14 cellular contexts compared by ENCODE assay signal in the genomic region with DNA sequence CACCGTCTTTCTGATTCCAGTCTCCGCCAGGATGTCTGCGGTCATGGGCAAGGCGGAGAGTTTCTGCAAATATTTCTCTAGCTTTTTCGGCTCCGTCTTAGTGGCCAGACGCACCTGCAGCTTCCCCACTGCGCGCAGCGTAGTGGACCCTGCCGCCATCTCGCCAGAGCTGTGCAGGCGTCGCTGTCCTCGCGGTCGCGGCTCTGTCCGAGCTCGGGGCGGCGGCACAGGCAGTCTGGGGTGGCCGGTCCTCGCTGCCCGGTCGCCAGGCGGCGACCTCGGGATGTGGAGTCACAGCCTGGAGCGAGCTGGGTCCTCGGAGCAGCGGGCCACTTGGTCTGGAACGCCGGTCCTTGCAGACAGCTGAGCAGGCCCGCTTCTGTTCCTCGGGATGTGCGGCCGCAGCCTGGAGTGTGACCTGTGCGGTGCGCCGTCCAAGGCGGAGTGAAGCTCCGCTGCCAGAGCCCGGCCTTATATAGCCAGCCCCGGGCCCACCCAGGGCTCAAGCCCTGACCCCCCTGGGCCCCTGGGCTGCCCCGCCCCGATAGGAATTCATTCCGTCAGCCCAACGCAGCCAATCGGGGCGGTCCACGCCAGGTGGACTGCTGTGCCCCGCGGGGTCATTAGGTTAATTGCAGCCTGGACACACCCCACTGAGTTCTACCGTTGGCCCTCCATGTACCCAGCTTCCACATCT. TPM values are rescaled to one million over a fixed set of nuclear protein-coding genes. Genes with fewer than 3 reads are reported as not detected.
DNase-seq lines count a peak whose midpoint lies in the region; ATAC-seq and TF ChIP-seq lines count a peak whose summit lies in the region.
"Not testable (repeated sequence)": the region's sequence is repeated elsewhere in the genome, so short reads cannot be mapped to it uniquely, and the experiment has no call there.
"Had no signal": no experiment of that assay in that cellular context is flagged by ENCODE, and none has a peak within 500 bp of the region (broad histone marks: within the 10 kb centered on the region; RNA-seq: fewer than 3 reads in every experiment).

No MANE protein-coding gene starts in this region.

- TF ChIP-seq CTCF in CD8-positive, alpha-beta T cell (IDR thresholded peaks at IDR 0.05); lower lobe of right lung (IDR thresholded peaks at IDR 0.05); omental fat pad (IDR thresholded peaks at IDR 0.05): not testable (repeated sequence)

- H3K4me1 Mint-ChIP-seq in CD8-positive, alpha-beta T cell (ENCODE audit: low read depth); stimulated activated naive CD8-positive, alpha-beta T cell treated with anti-CD3 and anti-CD28 coated beads, Interleukin-15, amount 100 ng/mL, for 72 hours: not testable (repeated sequence)

- H3K9me3 ChIP-seq in CD8-positive, alpha-beta T cell (ENCODE audit: low read length); right cardiac atrium (ENCODE audit: control insufficient read depth, low read length); lower lobe of right lung: not testable (repeated sequence)

- H3K36me3 ChIP-seq in CD8-positive, alpha-beta T cell (ENCODE audit: insufficient read depth, low read length); lower lobe of right lung: not testable (repeated sequence)

- POLR2A ChIA-PET in CD8-positive, alpha-beta T cell (lab: Charles Lee), result not testable (repeated sequence)

- H3K27me3 ChIP-seq in CD8-positive, alpha-beta T cell (ENCODE audit: insufficient read depth, low read length); right cardiac atrium (ENCODE audit: control insufficient read depth, insufficient read depth); lower lobe of right lung (ENCODE audit: low read depth): not testable (repeated sequence)

- H3K4me3 ChIP-seq in CD8-positive, alpha-beta T cell (ENCODE audit: low read depth, low read length); right cardiac atrium (ENCODE audit: low read length); lower lobe of right lung: not testable (repeated sequence)

- H3K36me3 Mint-ChIP-seq in CD8-positive, alpha-beta T cell; activated naive CD4-positive, alpha-beta T cell treated with anti-CD3 and anti-CD28 coated beads, Interleukin-2, amount 50 U/mL, for 72 hours: not testable (repeated sequence)

- not testable (repeated sequence) for DNase-seq in CD8-positive, alpha-beta T cell; activated naive CD4-positive, alpha-beta T cell treated with anti-CD3 and anti-CD28 coated beads, Interleukin-2, amount 50 U/mL, for 72 hours (ENCODE audit: low spot score in 2 of 2); Right ventricle myocardium inferior (ENCODE audit: missing footprints); right cardiac atrium; lower lobe of right lung; omental fat pad (ENCODE audit: low spot score); stimulated activated naive CD8-positive, alpha-beta T cell treated with anti-CD3 and anti-CD28 coated beads, Interleukin-15, amount 100 ng/mL, for 72 hours

- H3K4me1 ChIP-seq in CD8-positive, alpha-beta T cell (ENCODE audit: insufficient read depth, low read length); right cardiac atrium (ENCODE audit: control insufficient read depth, insufficient read depth, low read length); lower lobe of right lung: not testable (repeated sequence)

- H3K27ac Mint-ChIP-seq in CD8-positive, alpha-beta T cell; activated naive CD4-positive, alpha-beta T cell treated with anti-CD3 and anti-CD28 coated beads, Interleukin-2, amount 50 U/mL, for 72 hours; stimulated activated naive CD8-positive, alpha-beta T cell treated with anti-CD3 and anti-CD28 coated beads, Interleukin-15, amount 100 ng/mL, for 72 hours: not testable (repeated sequence)

- not testable (repeated sequence) for H3K9me3 Mint-ChIP-seq in CD8-positive, alpha-beta T cell; activated naive CD4-positive, alpha-beta T cell treated with anti-CD3 and anti-CD28 coated beads, Interleukin-2, amount 50 U/mL, for 72 hours; stimulated activated naive CD8-positive, alpha-beta T cell treated with anti-CD3 and anti-CD28 coated beads, Interleukin-15, amount 100 ng/mL, for 72 hours

- no CpG with 5 or more reads among the region's 55 CpGs for WGBS in right cardiac atrium

- peak; percentile 11 for ATAC-seq in CD8-positive, alpha-beta T cell
- ATAC-seq in activated naive CD4-positive, alpha-beta T cell treated with anti-CD3 and anti-CD28 coated beads, Interleukin-2, amount 50 U/mL, for 72 hours, result peak; percentile 13 to 21
- ATAC-seq in Right ventricle myocardium inferior, result peak; percentile 34
- ATAC-seq in right cardiac atrium, result peak; percentile 35 to 47
- peak; percentile 41 to 54 for ATAC-seq in lower lobe of right lung
- ATAC-seq in omental fat pad (ENCODE audit: low FRiP score), result peak; percentile 25
- ATAC-seq in stimulated activated naive CD8-positive, alpha-beta T cell treated with anti-CD3 and anti-CD28 coated beads, Interleukin-15, amount 100 ng/mL, for 72 hours, result peak; percentile 62

- intact Hi-C loops in CD8-positive, alpha-beta T cell (cut with DNase I, micrococcal nuclease); Right ventricle myocardium inferior (cut with DNase I); right cardiac atrium (cut with DNase I); lower lobe of right lung (cut with DNase I): not testable (repeated sequence)

- CTCF ChIA-PET in CD8-positive, alpha-beta T cell (lab: Charles Lee), result not testable (repeated sequence)

- not testable (repeated sequence) for H3K27me3 Mint-ChIP-seq in CD8-positive, alpha-beta T cell (ENCODE audit: low read depth); stimulated activated naive CD8-positive, alpha-beta T cell treated with anti-CD3 and anti-CD28 coated beads, Interleukin-15, amount 100 ng/mL, for 72 hours

- H3K27ac ChIP-seq in CD8-positive, alpha-beta T cell (ENCODE audit: low read depth, low read length); right cardiac atrium (ENCODE audit: low read length); lower lobe of right lung: not testable (repeated sequence)

- H3K4me3 Mint-ChIP-seq in CD8-positive, alpha-beta T cell; stimulated activated naive CD8-positive, alpha-beta T cell treated with anti-CD3 and anti-CD28 coated beads, Interleukin-15, amount 100 ng/mL, for 72 hours: not testable (repeated sequence)

RNA-seq across cellular contexts. Expression of a gene that starts 11.5 kb away (rescaled TPM):
- total RNA-seq in CD8-positive, alpha-beta T cell, result not detected
- total RNA-seq in activated naive CD4-positive, alpha-beta T cell treated with anti-CD3 and anti-CD28 coated beads, Interleukin-2, amount 50 U/mL, for 72 hours, result not detected
- not detected for total RNA-seq in Right ventricle myocardium inferior
- total RNA-seq in right cardiac atrium, result not detected
- polyA plus RNA-seq in right cardiac atrium, result not detected
- total RNA-seq in lower lobe of right lung, result not detected
- total RNA-seq in omental fat pad, result not detected
- total RNA-seq: A172; CD4-positive, alpha-beta T cell; Daoy; G401; PC-3; RPMI7951 had no signal
- polyA plus RNA-seq: IgD-negative memory B cell had no signal

Comparison
In these comparisons a context has a peak if more than half of its experiments do, and no peak if none do; other contexts are left out.
1. ATAC-seq: peak in every context shown above with its lines; median percentile 62 in stimulated activated naive CD8-positive, alpha-beta T cell treated with anti-CD3 and anti-CD28 coated beads, Interleukin-15, amount 100 ng/mL, for 72 hours; 48 in lower lobe of right lung; 41 in right cardiac atrium; 34 in Right ventricle myocardium inferior; 25 in omental fat pad; 17 in activated naive CD4-positive, alpha-beta T cell treated with anti-CD3 and anti-CD28 coated beads, Interleukin-2, amount 50 U/mL, for 72 hours; 11 in CD8-positive, alpha-beta T cell.